ENCODE assay signal across 1 cellular context in the genomic region with DNA sequence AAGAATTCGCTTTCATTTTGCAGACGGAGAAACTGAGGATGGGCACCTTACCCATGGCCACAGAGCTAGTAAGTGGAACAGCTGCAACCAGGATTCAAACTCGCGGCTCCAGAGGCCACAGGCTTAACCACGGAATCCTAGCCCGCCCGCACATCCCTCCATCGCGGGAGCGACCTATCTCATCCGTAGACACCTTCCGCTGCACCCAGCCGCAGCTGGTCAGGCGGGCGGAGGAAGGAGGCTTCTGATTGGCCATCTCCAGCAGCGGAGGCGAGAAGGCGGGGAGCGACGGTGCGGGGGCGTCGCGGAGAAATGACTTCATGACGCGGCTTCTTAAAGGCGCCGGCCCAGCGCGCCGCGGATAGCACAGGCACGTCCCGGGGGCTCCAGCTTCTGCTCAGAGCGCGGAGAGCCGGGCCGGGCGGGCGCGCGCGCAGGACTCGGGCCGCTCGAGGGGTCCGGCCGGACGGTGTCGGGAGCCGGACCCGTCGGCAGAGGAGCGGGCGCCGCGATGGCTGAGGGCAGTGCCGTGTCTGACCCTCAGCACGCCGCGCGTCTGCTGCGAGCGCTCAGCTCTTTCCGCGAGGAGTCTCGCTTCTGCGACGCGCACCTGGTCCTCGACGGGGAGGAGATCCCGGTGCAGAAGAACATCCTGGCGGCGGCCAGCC.
TF ChIP-seq lines count a peak whose summit lies in the region.

A gene with protein sequence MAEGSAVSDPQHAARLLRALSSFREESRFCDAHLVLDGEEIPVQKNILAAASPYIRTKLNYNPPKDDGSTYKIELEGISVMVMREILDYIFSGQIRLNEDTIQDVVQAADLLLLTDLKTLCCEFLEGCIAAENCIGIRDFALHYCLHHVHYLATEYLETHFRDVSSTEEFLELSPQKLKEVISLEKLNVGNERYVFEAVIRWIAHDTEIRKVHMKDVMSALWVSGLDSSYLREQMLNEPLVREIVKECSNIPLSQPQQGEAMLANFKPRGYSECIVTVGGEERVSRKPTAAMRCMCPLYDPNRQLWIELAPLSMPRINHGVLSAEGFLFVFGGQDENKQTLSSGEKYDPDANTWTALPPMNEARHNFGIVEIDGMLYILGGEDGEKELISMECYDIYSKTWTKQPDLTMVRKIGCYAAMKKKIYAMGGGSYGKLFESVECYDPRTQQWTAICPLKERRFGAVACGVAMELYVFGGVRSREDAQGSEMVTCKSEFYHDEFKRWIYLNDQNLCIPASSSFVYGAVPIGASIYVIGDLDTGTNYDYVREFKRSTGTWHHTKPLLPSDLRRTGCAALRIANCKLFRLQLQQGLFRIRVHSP (plus strand): TSS at position 360 of the 668 bp plus-strand sequence. CDS start 152 bp downstream, at position 512.

TF ChIP-seq in A549, 52 proteins besides CTCF, POLR2A, EP300 and RAD21 (continued from another document):
- TF ChIP-seq PHF8 (IDR thresholded peaks at IDR 0.05; ENCODE audit: borderline replicate concordance, low read depth) = peak; percentile 53; the same call in 1 of the 2 replicates
- no peak for TF ChIP-seq RARB (CRISPR knock-in tag; IDR thresholded peaks at IDR 0.05)
- TF ChIP-seq, protein P1, sequence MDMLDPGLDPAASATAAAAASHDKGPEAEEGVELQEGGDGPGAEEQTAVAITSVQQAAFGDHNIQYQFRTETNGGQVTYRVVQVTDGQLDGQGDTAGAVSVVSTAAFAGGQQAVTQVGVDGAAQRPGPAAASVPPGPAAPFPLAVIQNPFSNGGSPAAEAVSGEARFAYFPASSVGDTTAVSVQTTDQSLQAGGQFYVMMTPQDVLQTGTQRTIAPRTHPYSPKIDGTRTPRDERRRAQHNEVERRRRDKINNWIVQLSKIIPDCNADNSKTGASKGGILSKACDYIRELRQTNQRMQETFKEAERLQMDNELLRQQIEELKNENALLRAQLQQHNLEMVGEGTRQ (IDR thresholded peaks at IDR 0.05) = peak; percentile 76
- no peak for TF ChIP-seq EHMT2 (IDR thresholded peaks at IDR 0.05; ENCODE audit: low read depth)
- no peak for TF ChIP-seq CBX8 (IDR thresholded peaks at IDR 0.05)
- peak; percentile 44 for TF ChIP-seq CHD2 (IDR thresholded peaks at IDR 0.05; ENCODE audit: low read length, partially characterized antibody)
- TF ChIP-seq HOXB5 (CRISPR knock-in tag; IDR thresholded peaks at IDR 0.05) = no peak
- no peak for TF ChIP-seq FOXS1 (CRISPR knock-in tag; IDR thresholded peaks at IDR 0.05)
- TF ChIP-seq FOSL2 (IDR thresholded peaks at IDR 0.05) = no peak
- no peak for TF ChIP-seq FOSL2 (CRISPR knock-in tag; IDR thresholded peaks at IDR 0.05)
- TF ChIP-seq SMC3 (IDR thresholded peaks at IDR 0.05) = 0 out of 3 replicates have a peak, but pooled peaks have one; percentile 13
- TF ChIP-seq HOXA7 (CRISPR knock-in tag; IDR thresholded peaks at IDR 0.05) = no peak
- TF ChIP-seq ZFP36 (IDR thresholded peaks at IDR 0.05; ENCODE audit: borderline replicate concordance, partially characterized antibody) = no peak
- TF ChIP-seq, protein P2, sequence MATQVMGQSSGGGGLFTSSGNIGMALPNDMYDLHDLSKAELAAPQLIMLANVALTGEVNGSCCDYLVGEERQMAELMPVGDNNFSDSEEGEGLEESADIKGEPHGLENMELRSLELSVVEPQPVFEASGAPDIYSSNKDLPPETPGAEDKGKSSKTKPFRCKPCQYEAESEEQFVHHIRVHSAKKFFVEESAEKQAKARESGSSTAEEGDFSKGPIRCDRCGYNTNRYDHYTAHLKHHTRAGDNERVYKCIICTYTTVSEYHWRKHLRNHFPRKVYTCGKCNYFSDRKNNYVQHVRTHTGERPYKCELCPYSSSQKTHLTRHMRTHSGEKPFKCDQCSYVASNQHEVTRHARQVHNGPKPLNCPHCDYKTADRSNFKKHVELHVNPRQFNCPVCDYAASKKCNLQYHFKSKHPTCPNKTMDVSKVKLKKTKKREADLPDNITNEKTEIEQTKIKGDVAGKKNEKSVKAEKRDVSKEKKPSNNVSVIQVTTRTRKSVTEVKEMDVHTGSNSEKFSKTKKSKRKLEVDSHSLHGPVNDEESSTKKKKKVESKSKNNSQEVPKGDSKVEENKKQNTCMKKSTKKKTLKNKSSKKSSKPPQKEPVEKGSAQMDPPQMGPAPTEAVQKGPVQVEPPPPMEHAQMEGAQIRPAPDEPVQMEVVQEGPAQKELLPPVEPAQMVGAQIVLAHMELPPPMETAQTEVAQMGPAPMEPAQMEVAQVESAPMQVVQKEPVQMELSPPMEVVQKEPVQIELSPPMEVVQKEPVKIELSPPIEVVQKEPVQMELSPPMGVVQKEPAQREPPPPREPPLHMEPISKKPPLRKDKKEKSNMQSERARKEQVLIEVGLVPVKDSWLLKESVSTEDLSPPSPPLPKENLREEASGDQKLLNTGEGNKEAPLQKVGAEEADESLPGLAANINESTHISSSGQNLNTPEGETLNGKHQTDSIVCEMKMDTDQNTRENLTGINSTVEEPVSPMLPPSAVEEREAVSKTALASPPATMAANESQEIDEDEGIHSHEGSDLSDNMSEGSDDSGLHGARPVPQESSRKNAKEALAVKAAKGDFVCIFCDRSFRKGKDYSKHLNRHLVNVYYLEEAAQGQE (IDR thresholded peaks at IDR 0.05) = peak; percentile 53; the same call in 1 of the 2 replicates
- TF ChIP-seq, protein P3, sequence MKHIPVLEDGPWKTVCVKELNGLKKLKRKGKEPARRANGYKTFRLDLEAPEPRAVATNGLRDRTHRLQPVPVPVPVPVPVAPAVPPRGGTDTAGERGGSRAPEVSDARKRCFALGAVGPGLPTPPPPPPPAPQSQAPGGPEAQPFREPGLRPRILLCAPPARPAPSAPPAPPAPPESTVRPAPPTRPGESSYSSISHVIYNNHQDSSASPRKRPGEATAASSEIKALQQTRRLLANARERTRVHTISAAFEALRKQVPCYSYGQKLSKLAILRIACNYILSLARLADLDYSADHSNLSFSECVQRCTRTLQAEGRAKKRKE (CRISPR knock-in tag; IDR thresholded peaks at IDR 0.05; ENCODE audit: low read depth) = no peak
- TF ChIP-seq ESRRA (IDR thresholded peaks at IDR 0.05; ENCODE audit: borderline replicate concordance, low read length) = no peak
- TF ChIP-seq, protein P4, sequence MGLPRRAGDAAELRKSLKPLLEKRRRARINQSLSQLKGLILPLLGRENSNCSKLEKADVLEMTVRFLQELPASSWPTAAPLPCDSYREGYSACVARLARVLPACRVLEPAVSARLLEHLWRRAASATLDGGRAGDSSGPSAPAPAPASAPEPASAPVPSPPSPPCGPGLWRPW (IDR thresholded peaks at IDR 0.05) = no peak
- TF ChIP-seq TP53 (CRISPR knock-in tag; IDR thresholded peaks at IDR 0.05) = no peak
- TF ChIP-seq, protein P5, sequence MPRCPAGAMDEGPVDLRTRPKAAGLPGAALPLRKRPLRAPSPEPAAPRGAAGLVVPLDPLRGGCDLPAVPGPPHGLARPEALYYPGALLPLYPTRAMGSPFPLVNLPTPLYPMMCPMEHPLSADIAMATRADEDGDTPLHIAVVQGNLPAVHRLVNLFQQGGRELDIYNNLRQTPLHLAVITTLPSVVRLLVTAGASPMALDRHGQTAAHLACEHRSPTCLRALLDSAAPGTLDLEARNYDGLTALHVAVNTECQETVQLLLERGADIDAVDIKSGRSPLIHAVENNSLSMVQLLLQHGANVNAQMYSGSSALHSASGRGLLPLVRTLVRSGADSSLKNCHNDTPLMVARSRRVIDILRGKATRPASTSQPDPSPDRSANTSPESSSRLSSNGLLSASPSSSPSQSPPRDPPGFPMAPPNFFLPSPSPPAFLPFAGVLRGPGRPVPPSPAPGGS (IDR thresholded peaks at IDR 0.05) = peak; percentile 72; the same call in 1 of the 3 replicates
- TF ChIP-seq, protein P6, sequence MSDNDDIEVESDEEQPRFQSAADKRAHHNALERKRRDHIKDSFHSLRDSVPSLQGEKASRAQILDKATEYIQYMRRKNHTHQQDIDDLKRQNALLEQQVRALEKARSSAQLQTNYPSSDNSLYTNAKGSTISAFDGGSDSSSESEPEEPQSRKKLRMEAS (IDR thresholded peaks at IDR 0.05) = peak; percentile 79
- TF ChIP-seq MAFK (IDR thresholded peaks at IDR 0.05; ENCODE audit: partially characterized antibody) = no peak
- TF ChIP-seq RFX5 (IDR thresholded peaks at IDR 0.05) = no peak
- TF ChIP-seq FOSB (CRISPR knock-in tag; IDR thresholded peaks at IDR 0.05) = no peak
- TF ChIP-seq, protein P7, sequence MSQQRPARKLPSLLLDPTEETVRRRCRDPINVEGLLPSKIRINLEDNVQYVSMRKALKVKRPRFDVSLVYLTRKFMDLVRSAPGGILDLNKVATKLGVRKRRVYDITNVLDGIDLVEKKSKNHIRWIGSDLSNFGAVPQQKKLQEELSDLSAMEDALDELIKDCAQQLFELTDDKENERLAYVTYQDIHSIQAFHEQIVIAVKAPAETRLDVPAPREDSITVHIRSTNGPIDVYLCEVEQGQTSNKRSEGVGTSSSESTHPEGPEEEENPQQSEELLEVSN (IDR thresholded peaks at IDR 0.05; ENCODE audit: borderline replicate concordance, low read depth) = 0 out of 2 replicates have a peak, but pooled peaks have one; percentile 55
- TF ChIP-seq POLR2AphosphoS2 (conservative IDR thresholded peaks at IDR 0.05; ENCODE audit: low read length) = no peak
- no peak for TF ChIP-seq SREBF2 (IDR thresholded peaks at IDR 0.05)
- TF ChIP-seq NFE2L2 (conservative IDR thresholded peaks at IDR 0.05; ENCODE audit: low read length) = no peak
- no peak for TF ChIP-seq CBX2 (IDR thresholded peaks at IDR 0.05; ENCODE audit: borderline replicate concordance, low read depth)
- TF ChIP-seq BHLHE40 (IDR thresholded peaks at IDR 0.05; ENCODE audit: low read depth, low read length) = no peak
- no peak for TF ChIP-seq MAZ (IDR thresholded peaks at IDR 0.05; ENCODE audit: borderline replicate concordance, low read depth, low read length)
- no peak for TF ChIP-seq HOXB13 (CRISPR knock-in tag; IDR thresholded peaks at IDR 0.05; ENCODE audit: low read depth)
- 0 out of 2 replicates have a peak, but pooled peaks have one; percentile 61 for TF ChIP-seq KDM1A (IDR thresholded peaks at IDR 0.05; ENCODE audit: low read depth)
